In genomic region chr17:15031971-15032370, GRCh38 we compare ENCODE assay signal across 24 cellular contexts.
"Had no signal": no experiment of that assay in that cellular context is flagged by ENCODE, and none has a peak within 500 bp of the region (broad histone marks: within the 10 kb centered on the region; RNA-seq: fewer than 3 reads in every experiment).

No MANE protein-coding gene starts in this region.

- H3K36me3 ChIP-seq: lower lobe of right lung, ovary, stomach, thyroid gland, transverse colon, upper lobe of left lung, vagina had no signal

- H3K9me3 ChIP-seq: lower lobe of right lung, ovary, stomach, testis, thyroid gland, transverse colon, upper lobe of left lung, vagina had no signal

- DNase-seq: hypothalamus; kidney glomerular epithelial cell; left cardiac atrium; lower lobe of right lung; mammary epithelial cell; mesenchymal stem cell; naive thymus-derived CD8-positive, alpha-beta T cell; ovary; right cardiac atrium; stimulated activated CD4-positive, alpha-beta T cell treated with anti-CD3 and anti-CD28 coated beads, Interleukin-12 subunit alpha, Interleukin-12 subunit beta, amount 100 ng/mL, for 4 hours; stimulated activated CD4-positive, alpha-beta T cell treated with anti-CD3 and anti-CD28 coated beads, Interleukin-15, amount 100 ng/mL, for 24 hours; stimulated activated CD4-positive, alpha-beta T cell treated with anti-CD3 and anti-CD28 coated beads, Interleukin-2, amount 100 ng/mL, for 24 hours; stimulated activated CD4-positive, alpha-beta T cell treated with anti-CD3 and anti-CD28 coated beads, Interleukin-4, amount 100 ng/mL, for 1 hour; stimulated activated naive B cell treated with anti-CD40 and anti-IgM and Interleukin-4, amounts not matched to agents 10 μg/mL and 1 μg/mL and 100 μg/mL, for 72 hours; stimulated activated naive CD8-positive, alpha-beta T cell treated with anti-CD3 and anti-CD28 coated beads, Interleukin-15, Interleukin-2, amounts not matched to agents 100 U/mL and 50 U/mL, for 24 hours; stomach; testis; thyroid gland; transverse colon; upper lobe of left lung had no signal

- H3K27me3 ChIP-seq: ovary, testis, thyroid gland, transverse colon, upper lobe of left lung, vagina had no signal

- H3K27ac ChIP-seq: lower lobe of right lung, ovary, skin epidermis, stomach, testis, thyroid gland, transverse colon, upper lobe of left lung, vagina had no signal

- H3K4me3 ChIP-seq: lower lobe of right lung, ovary, skin epidermis, stomach, testis, thyroid gland, transverse colon, upper lobe of left lung, vagina had no signal

- H3K4me1 ChIP-seq: lower lobe of right lung, stomach, testis, thyroid gland, transverse colon, upper lobe of left lung, vagina had no signal

- ATAC-seq: left cardiac atrium; left lobe of liver; lower lobe of right lung; naive thymus-derived CD8-positive, alpha-beta T cell; right cardiac atrium; sciatic nerve; stimulated activated naive B cell treated with anti-CD40 and anti-IgM and Interleukin-4, amounts not matched to agents 10 μg/mL and 1 μg/mL and 100 μg/mL, for 72 hours; stimulated activated naive CD8-positive, alpha-beta T cell treated with anti-CD3 and anti-CD28 coated beads, Interleukin-15, Interleukin-2, amounts not matched to agents 100 U/mL and 50 U/mL, for 24 hours had no signal
